Comparison of ENCODE assay signal across 8 cellular contexts in the genomic region with DNA sequence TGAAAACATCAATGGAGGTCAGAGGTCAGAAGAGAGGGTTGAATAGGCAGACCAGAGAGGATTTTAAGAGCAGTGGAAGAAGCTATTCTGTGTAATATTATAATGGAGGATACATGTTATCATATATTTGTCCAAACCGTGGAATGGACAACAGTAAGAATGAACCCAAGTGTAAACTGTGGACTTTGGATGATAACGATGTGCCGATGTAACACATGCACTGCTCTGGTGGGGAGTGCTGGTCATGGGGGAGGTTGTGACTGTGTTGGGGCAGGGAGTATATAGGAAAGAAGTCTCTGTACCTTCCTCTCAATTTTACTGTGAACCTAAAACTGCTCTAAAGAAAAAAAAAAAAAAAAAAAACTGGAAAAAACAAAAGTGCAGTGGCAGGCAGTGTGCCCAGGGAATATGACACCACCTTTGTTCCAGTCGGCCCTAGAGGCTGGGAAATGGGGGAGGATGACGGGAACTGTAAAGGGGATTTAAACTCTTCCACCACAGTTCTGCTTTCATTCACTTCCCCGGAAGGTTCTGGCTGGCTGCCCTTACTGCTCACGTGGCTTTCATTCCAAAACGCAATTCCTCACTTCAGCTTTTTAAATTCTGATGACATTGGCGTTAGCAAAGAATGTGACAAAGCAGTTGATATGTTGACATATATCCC.
DNase-seq lines count a peak whose midpoint lies in the region; ATAC-seq, FAIRE-seq and TF ChIP-seq lines count a peak whose summit lies in the region.

No MANE protein-coding gene starts in this region.

- WGBS in mammary epithelial cell (ENCODE audit: low coverage, missing lambda C conversion rate): 14% methylated on average over 9 of the region's 9 CpGs

- H3K4me1 Mint-ChIP-seq in MCF 10A (ENCODE audit: insufficient read depth, unreplicated experiment): peaks cover 5% of the 10 kb centered on the region
- peaks cover 17% of the 10 kb centered on the region for H3K4me1 Mint-ChIP-seq in astrocyte (ENCODE audit: low read depth, unreplicated experiment)

- FAIRE-seq in astrocyte (lab: Jason Lieb, UNC) (no peak), urothelium cell line (lab: Jason Lieb, UNC) (no peak)

- TF ChIP-seq CTCF in MCF 10A (IDR thresholded peaks at IDR 0.05; ENCODE audit: unreplicated experiment): no peak
- TF ChIP-seq CTCF in mammary epithelial cell (conservative IDR thresholded peaks at IDR 0.05 in 1 of 2, IDR thresholded peaks at IDR 0.05 in 1 of 2; ENCODE audit: extremely low read depth in 1 of 2, insufficient read depth in 1 of 2, low read depth in 1 of 2, low read length in 2 of 2): no peak
- no peak for TF ChIP-seq CTCF in astrocyte (IDR thresholded peaks at IDR 0.05; ENCODE audit: insufficient read depth, low read depth, low read length)
- TF ChIP-seq CTCF in GM10248 (IDR thresholded peaks at IDR 0.05; ENCODE audit: control extremely low read depth, extremely low read depth, low read depth, missing control alignments): no peak

- dilution Hi-C loops in mammary epithelial cell (cut with HindIII; ENCODE audit: low sequenced_read_pairs): no loop called here

- BruUV-seq in MCF 10A (replicated peaks; lab: Mats Ljungman, UMichigan): no TSS peak
- BruUV-seq in mammary epithelial cell (replicated peaks; lab: Mats Ljungman, UMichigan): no TSS peak

- H3K79me2 ChIP-seq in mammary epithelial cell (ENCODE audit: insufficient read depth, low read length) (no peaks in the 10 kb centered on the region), astrocyte (ENCODE audit: insufficient read depth, low read length) (no peaks in the 10 kb centered on the region)

- H3K36me3 ChIP-seq in mammary epithelial cell (ENCODE audit: insufficient read depth, low read length) (no peaks in the 10 kb centered on the region), astrocyte (ENCODE audit: insufficient read depth, low read length) (no peaks in the 10 kb centered on the region)

- H3K27ac ChIP-seq in mammary epithelial cell (ENCODE audit: insufficient read depth, low read depth, low read length) (no peak overlapping the region), astrocyte (ENCODE audit: low read depth, low read length) (no peak overlapping the region)

- H3K9me3 ChIP-seq in mammary epithelial cell (replicated peaks; ENCODE audit: insufficient read depth, low read length): no peaks in the 10 kb centered on the region
- no peaks in the 10 kb centered on the region for H3K9me3 ChIP-seq in astrocyte (ENCODE audit: insufficient read depth, low read depth, low read length)

- H3K27me3 ChIP-seq in mammary epithelial cell (ENCODE audit: insufficient read depth, low read length) (peaks cover 2% of the 10 kb centered on the region), astrocyte (ENCODE audit: insufficient read depth, low read length) (no peaks in the 10 kb centered on the region)

- H4K20me1 ChIP-seq in mammary epithelial cell (ENCODE audit: insufficient read depth, low read length) (no peaks in the 10 kb centered on the region), astrocyte (ENCODE audit: insufficient read depth, low read length) (no peaks in the 10 kb centered on the region)

- no peak overlapping the region for H2AFZ ChIP-seq in mammary epithelial cell (ENCODE audit: low read depth, low read length)
- H2AFZ ChIP-seq in astrocyte (ENCODE audit: low read depth, low read length): peak overlapping the region; percentile 50

- H3K4me3 ChIP-seq in mammary epithelial cell (replicated peaks in 1 of 3; ENCODE audit: insufficient read depth in 1 of 3, low read depth in 2 of 3, low read length in 3 of 3) (no peak overlapping the region), astrocyte (ENCODE audit: insufficient read depth, low read depth, low read length) (no peak overlapping the region)

- H3K4me1 ChIP-seq in mammary epithelial cell (ENCODE audit: insufficient read depth, low read length) (no peaks in the 10 kb centered on the region), astrocyte (ENCODE audit: insufficient read depth, low read length) (no peaks in the 10 kb centered on the region)

- no peak overlapping the region for H3K9ac ChIP-seq in mammary epithelial cell (ENCODE audit: insufficient read depth, low read length)
- no peak overlapping the region for H3K9ac ChIP-seq in astrocyte (ENCODE audit: low read length)

- DNase-seq in MCF 10A (ENCODE audit: unreplicated experiment) (peak; percentile 86), mammary epithelial cell (no peak), astrocyte (ENCODE audit: low read depth) (peak; percentile 62), left kidney (ENCODE audit: low read depth, low spot score) (peak; percentile 94), urothelium cell line (ENCODE audit: low spot score) (peak; percentile 74), NCI-H345 (lab: John Stamatoyannopoulos, UW) (no peak), GM10248 (ENCODE audit: extremely low spot score) (no peak)

- H3K27me3 Mint-ChIP-seq in MCF 10A (ENCODE audit: insufficient read depth, unreplicated experiment): peaks cover 17% of the 10 kb centered on the region
- no peaks in the 10 kb centered on the region for H3K27me3 Mint-ChIP-seq in astrocyte (ENCODE audit: low read depth, unreplicated experiment)

- intact Hi-C loops in MCF 10A (cut with micrococcal nuclease): no loop called here
- intact Hi-C loops in mammary epithelial cell (cut with micrococcal nuclease): no loop called here

- POLR2A ChIA-PET in MCF 10A (lab: Yijun Ruan, JAX) (no interaction called here), GM10248 (lab: Yijun Ruan, JAX) (no interaction called here)

- CTCF ChIA-PET in MCF 10A (lab: Yijun Ruan, JAX): interaction anchor here (0.6 to 1.9 kb wide), 2 partner anchors 28 to 214 kb away, joined by 3 to 6 read pairs; no protein-coding TSS in a partner anchor
- CTCF ChIA-PET in mammary epithelial cell (lab: Charles Lee; ENCODE audit: low non-redundant PET): interaction anchor here (0.8 kb wide), 1 partner anchor 53 kb away, joined by 4 read pairs; no protein-coding TSS in a partner anchor
- CTCF ChIA-PET in GM10248 (lab: Yijun Ruan, JAX): interaction anchor here (1.3 to 2.7 kb wide), 2 partner anchors 28 to 218 kb away, joined by 5 to 11 read pairs; no protein-coding TSS in a partner anchor

- in situ Hi-C loops in mammary epithelial cell (cut with MboI; ENCODE audit: low sequenced_read_pairs in 2 of 2): no loop called here

- H3K27ac Mint-ChIP-seq in MCF 10A (ENCODE audit: low read depth, unreplicated experiment) (no peak overlapping the region), astrocyte (ENCODE audit: unreplicated experiment) (no peak overlapping the region)

- no peak for ATAC-seq in HG03457 (IDR thresholded peaks at IDR 0.05; ENCODE audit: unreplicated experiment)

- H3K4me2 ChIP-seq in mammary epithelial cell (ENCODE audit: insufficient read depth, low read depth, low read length) (no peak overlapping the region), astrocyte (ENCODE audit: low read length) (peak overlapping the region; percentile 23)

- H3K4me3 Mint-ChIP-seq in MCF 10A (ENCODE audit: unreplicated experiment) (no peak overlapping the region), astrocyte (ENCODE audit: unreplicated experiment) (no peak overlapping the region)

- H3K36me3 Mint-ChIP-seq in MCF 10A (ENCODE audit: insufficient read depth, unreplicated experiment) (no peaks in the 10 kb centered on the region), astrocyte (ENCODE audit: low read depth, unreplicated experiment) (no peaks in the 10 kb centered on the region)

- H3K9me3 Mint-ChIP-seq in MCF 10A (ENCODE audit: unreplicated experiment) (no peaks in the 10 kb centered on the region), astrocyte (ENCODE audit: unreplicated experiment) (no peaks in the 10 kb centered on the region)

Comparison
In these comparisons a context has a peak if more than half of its experiments do, and no peak if none do; other contexts are left out.
1. DNase-seq: peak in MCF 10A (single experiment), astrocyte (single experiment), left kidney (single experiment) and urothelium cell line (single experiment); none in mammary epithelial cell (single experiment), NCI-H345 (single experiment) and GM10248 (single experiment).